In the genomic region with DNA sequence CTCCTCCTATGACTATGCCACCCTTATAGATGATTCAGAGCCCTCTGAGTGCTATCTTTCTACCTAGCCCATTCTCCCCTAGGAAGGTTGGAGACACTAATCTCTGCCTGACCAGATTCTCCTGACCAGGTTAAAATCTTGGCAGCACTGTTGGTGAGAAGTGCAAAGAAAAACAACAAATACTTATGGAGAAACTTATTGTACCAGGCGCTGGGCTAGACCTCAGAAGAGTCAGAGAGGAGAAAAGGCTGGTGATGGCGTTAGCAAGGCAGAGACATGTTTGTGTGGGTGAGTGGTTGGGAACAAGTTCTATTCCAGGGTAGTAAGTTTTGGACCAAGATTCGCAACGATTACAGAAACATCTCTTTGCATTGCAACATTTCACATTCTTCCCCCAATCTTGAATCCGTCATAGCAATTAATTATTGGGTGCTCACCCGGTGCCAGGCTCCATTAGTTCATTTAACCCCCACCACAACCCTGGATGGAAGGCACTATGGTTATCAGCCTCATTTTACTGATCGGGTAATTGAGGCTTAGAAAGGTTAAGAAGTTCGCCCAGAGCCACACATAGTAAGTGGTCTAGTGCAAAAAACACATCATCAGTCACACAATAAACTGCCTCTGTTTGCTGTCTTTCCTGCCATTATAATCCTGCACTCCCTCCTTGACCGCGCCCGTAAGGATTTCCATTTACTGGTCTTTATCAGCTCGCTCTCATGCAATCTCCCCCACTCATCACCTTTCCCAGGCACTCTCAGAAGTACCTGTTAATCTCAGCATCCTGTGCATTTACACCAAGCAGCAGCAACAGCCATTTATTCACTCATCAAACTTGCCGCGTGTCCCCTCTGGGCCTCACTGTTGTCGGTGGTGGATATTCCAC, we compare ENCODE assay signal across 8 cellular contexts. TPM values are rescaled to one million over a fixed set of nuclear protein-coding genes. Genes with fewer than 3 reads are reported as not detected.
A peak's percentile ranks its signal among the peaks of the same experiment; 100 is the strongest.
DNase-seq lines count a peak whose midpoint lies in the region; ATAC-seq and TF ChIP-seq lines count a peak whose summit lies in the region.

No MANE protein-coding gene starts in this region.

- H3K27me3 Mint-ChIP-seq in CD14-positive monocyte (ENCODE audit: low read depth in 3 of 3) = peaks cover 0 to 7% (median 4%) of the 10 kb centered on the region in 3 donors
- H3K27me3 Mint-ChIP-seq in chondrocyte (ENCODE audit: low read depth) = no peaks in the 10 kb centered on the region

- H2AFZ ChIP-seq in MM.1S (ENCODE audit: low read length) = peak overlapping the region; percentile 88
- peak overlapping the region; percentile 99 for H2AFZ ChIP-seq in neuronal stem cell (ENCODE audit: low read length)

- WGBS in neuronal stem cell (ENCODE audit: extremely low coverage in 2 of 2, insufficient read length in 2 of 2, insufficient replicate concordance in 1 of 2), 2 donors = no CpG with 5 or more reads among the region's 15 CpGs

- H3K4ac ChIP-seq in neuronal stem cell (ENCODE audit: low read length) = no peak overlapping the region

- H4K20me1 ChIP-seq in MM.1S (ENCODE audit: insufficient read depth, low read length) = no peaks in the 10 kb centered on the region

- TF ChIP-seq CTCF in CD14-positive monocyte (IDR thresholded peaks at IDR 0.05) = no peak
- no peak for TF ChIP-seq CTCF in MM.1S (IDR thresholded peaks at IDR 0.05; ENCODE audit: low read length)
- TF ChIP-seq CTCF in chondrocyte (IDR thresholded peaks at IDR 0.05) = no peak

- intact Hi-C loops in CD14-positive monocyte (cut with micrococcal nuclease) = loop anchor here in 1 of 2 donors (10.0 kb wide), 1 partner anchor 113 kb away; no protein-coding TSS in a partner anchor

- H2BK5ac ChIP-seq in neuronal stem cell (ENCODE audit: low read length) = no peak overlapping the region

- H3K79me1 ChIP-seq in neuronal stem cell (ENCODE audit: low read depth, low read length) = no peaks in the 10 kb centered on the region

- no peaks in the 10 kb centered on the region for H3K9me2 ChIP-seq in MM.1S (replicated peaks; ENCODE audit: insufficient read depth, low read length)

- H3K14ac ChIP-seq in neuronal stem cell (ENCODE audit: low read length) = no peak overlapping the region

- H4K91ac ChIP-seq in neuronal stem cell (ENCODE audit: low read depth, low read length, poor library complexity) = no peak overlapping the region

- no peak overlapping the region for H2BK15ac ChIP-seq in neuronal stem cell (ENCODE audit: low read length)

- H2BK12ac ChIP-seq in neuronal stem cell (ENCODE audit: low read length) = no peak overlapping the region

- H3K18ac ChIP-seq in neuronal stem cell (ENCODE audit: low read length) = no peak overlapping the region

- H3K4me1 Mint-ChIP-seq in CD14-positive monocyte (peaks cover 34% of the 10 kb centered on the region), chondrocyte (ENCODE audit: low read depth) (peaks cover 42% of the 10 kb centered on the region)

- H3K4me3 ChIP-seq in MM.1S (ENCODE audit: low read length) = peak overlapping the region; percentile 73; the same call in 1 of the 2 replicates
- H3K4me3 ChIP-seq in neuronal stem cell (ENCODE audit: low read length in 2 of 2) = peak overlapping the region in 1 of 2 donors; percentile 82

- H4K8ac ChIP-seq in neuronal stem cell (ENCODE audit: low read depth, low read length) = no peak overlapping the region

- H3F3A ChIP-seq in MM.1S (ENCODE audit: insufficient read depth, low read length) = no peaks in the 10 kb centered on the region

- H3K4me2 ChIP-seq in MM.1S (ENCODE audit: low read depth, low read length) (peak overlapping the region; percentile 53), neuronal stem cell (ENCODE audit: insufficient read depth, low read length, poor library complexity, severe bottlenecking) (no peak overlapping the region)

- H3K36me3 Mint-ChIP-seq in CD14-positive monocyte (no peaks in the 10 kb centered on the region), chondrocyte (ENCODE audit: low read depth) (peaks cover 1% of the 10 kb centered on the region)

- no peaks in the 10 kb centered on the region for H3K9me3 ChIP-seq in MM.1S (replicated peaks; ENCODE audit: insufficient read depth, low read length)
- no peaks in the 10 kb centered on the region for H3K9me3 ChIP-seq in neuronal stem cell (replicated peaks in 1 of 2; ENCODE audit: control insufficient read depth in 2 of 2, insufficient read depth in 1 of 2, low read depth in 1 of 2, low read length in 2 of 2)

- H3K27me3 ChIP-seq in MM.1S (replicated peaks; ENCODE audit: insufficient read depth, low read length) = no peaks in the 10 kb centered on the region; the same call in 1 of the 2 replicates
- H3K27me3 ChIP-seq in neuronal stem cell (ENCODE audit: control insufficient read depth in 3 of 3, insufficient read depth in 3 of 3, low read depth in 1 of 3, low read length in 3 of 3) = no peaks in the 10 kb centered on the region

- no peak overlapping the region for H2AK5ac ChIP-seq in neuronal stem cell (ENCODE audit: low read depth, low read length)

- H2BK120ac ChIP-seq in neuronal stem cell (ENCODE audit: low read depth, low read length) = no peak overlapping the region

- H3K27ac ChIP-seq in MM.1S (ENCODE audit: low read length) (no peak overlapping the region; the same call in 1 of the 2 replicates), neuronal stem cell (replicated peaks; ENCODE audit: low read length) (no peak overlapping the region)

- H3K9ac ChIP-seq in MM.1S (ENCODE audit: low read length) = peak overlapping the region; percentile 78; the same call in 1 of the 2 replicates
- H3K9ac ChIP-seq in neuronal stem cell (ENCODE audit: low read depth, low read length, poor library complexity) = no peak overlapping the region

- H3K4me1 ChIP-seq in MM.1S (ENCODE audit: low read length) (peaks cover 14% of the 10 kb centered on the region), neuronal stem cell (ENCODE audit: control insufficient read depth in 2 of 2, insufficient read depth in 1 of 2, low read depth in 1 of 2, low read length in 2 of 2) (peaks cover 5 to 10% of the 10 kb centered on the region in 2 donors)

- H3K36me3 ChIP-seq in MM.1S (replicated peaks; ENCODE audit: insufficient read depth, low read length) = no peaks in the 10 kb centered on the region
- peaks cover 2 to 31% of the 10 kb centered on the region in 2 donors for H3K36me3 ChIP-seq in neuronal stem cell (replicated peaks in 1 of 2; ENCODE audit: control insufficient read depth in 2 of 2, insufficient read depth in 2 of 2, low read length in 2 of 2)

- no peak overlapping the region for H3K23ac ChIP-seq in neuronal stem cell (ENCODE audit: low read depth, low read length, poor library complexity)

- H3K4me3 Mint-ChIP-seq in CD14-positive monocyte (peak overlapping the region; percentile 77 to 81), chondrocyte (ENCODE audit: unreplicated experiment) (peak overlapping the region; percentile 54)

- peaks cover 0 to 3% (median 0%) of the 10 kb centered on the region in 7 donors for H3K9me3 Mint-ChIP-seq in CD14-positive monocyte
- no peaks in the 10 kb centered on the region for H3K9me3 Mint-ChIP-seq in chondrocyte (ENCODE audit: low read depth)

- H3K27ac Mint-ChIP-seq in CD14-positive monocyte = peak overlapping the region in 5 of 7 donors; percentile 19 to 74 (median 66)
- peak overlapping the region; percentile 32 for H3K27ac Mint-ChIP-seq in chondrocyte (ENCODE audit: unreplicated experiment)

- no peak for DNase-seq in CD14-positive monocyte (ENCODE audit: low spot score)
- DNase-seq in MM.1S = no peak
- DNase-seq in chondrocyte (ENCODE audit: low spot score) = no peak
- no peak for DNase-seq in neuronal stem cell (ENCODE audit: low spot score)
- no peak for DNase-seq in epidermal melanocyte (ENCODE audit: insufficient read length, low spot score)
- DNase-seq in NCI-H2227 (lab: John Stamatoyannopoulos, UW; ENCODE audit: unreplicated experiment) = no peak
- no peak for DNase-seq in hippocampal formation (lab: John Stamatoyannopoulos, UW)

- H3K79me2 ChIP-seq in MM.1S (ENCODE audit: low read length) = peaks cover 38% of the 10 kb centered on the region

- no peak for ATAC-seq in HG03342 (IDR thresholded peaks at IDR 0.05; ENCODE audit: unreplicated experiment)

RNA-seq across cellular contexts. Expression of a gene that starts 0.7 kb away (rescaled TPM):
- polyA plus RNA-seq in CD14-positive monocyte = 10 to 100 TPM; 53.2 to 68.0 TPM
- total RNA-seq in chondrocyte = 242 to 333 TPM (median 250 TPM) in 3 replicates
- 251 TPM for polyA plus RNA-seq in neuronal stem cell (2013, experiment 1 of 2)
- 239 TPM for polyA plus RNA-seq in neuronal stem cell (2013, experiment 2 of 2)
